In the genomic region with DNA sequence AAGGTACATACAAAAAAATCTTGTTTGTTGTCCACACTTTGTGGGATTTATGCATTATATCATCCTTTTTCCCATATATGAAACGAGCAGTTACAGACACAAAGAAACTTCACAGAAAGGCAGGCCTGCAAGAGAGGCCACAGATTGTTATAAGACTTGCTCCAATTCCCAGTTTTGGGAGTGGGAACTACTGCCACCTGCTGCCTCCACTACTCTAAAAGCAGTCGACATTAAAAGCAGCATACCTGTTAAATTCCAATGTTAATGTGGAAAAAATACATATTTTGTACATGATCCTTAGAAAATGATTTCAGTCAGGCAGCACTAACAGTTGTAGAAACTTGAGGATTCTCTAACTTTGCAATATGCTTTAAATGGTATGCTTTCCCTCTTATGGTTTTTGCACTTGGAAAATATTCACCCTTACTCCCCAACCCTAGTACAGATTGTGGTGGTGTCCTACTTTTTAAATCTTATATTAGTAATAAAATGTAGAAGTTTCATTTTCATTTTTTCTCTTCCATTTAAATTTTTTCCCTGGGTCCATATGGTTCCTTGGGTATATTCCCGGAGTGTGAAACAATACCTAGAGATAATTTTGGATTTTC, we compare ENCODE assay signal across 8 cellular contexts. TPM values are rescaled to one million over a fixed set of nuclear protein-coding genes. Genes with fewer than 3 reads are reported as not detected.
A peak's percentile ranks its signal among the peaks of the same experiment; 100 is the strongest.
DNase-seq lines count a peak whose midpoint lies in the region; ATAC-seq and TF ChIP-seq lines count a peak whose summit lies in the region.

No MANE protein-coding gene starts in this region.

- intact Hi-C loops in body of pancreas (cut with DNase I) = no loop called here

- no peaks in the 10 kb centered on the region for H3K9me3 ChIP-seq in body of pancreas
- H3K9me3 ChIP-seq in liver (ENCODE audit: control insufficient read depth in 4 of 4, low read length in 3 of 4) = no peaks in the 10 kb centered on the region
- no peaks in the 10 kb centered on the region for H3K9me3 ChIP-seq in effector memory CD4-positive, alpha-beta T cell (ENCODE audit: control insufficient read depth, low read length)

- H3K4me1 ChIP-seq in body of pancreas (peaks cover 39% of the 10 kb centered on the region), liver (ENCODE audit: control insufficient read depth in 4 of 4, insufficient read depth in 4 of 4, low read length in 3 of 4) (peaks cover 6 to 22% (median 21%) of the 10 kb centered on the region in 4 donors)
- no peaks in the 10 kb centered on the region for H3K4me1 ChIP-seq in effector memory CD4-positive, alpha-beta T cell (ENCODE audit: control insufficient read depth, insufficient read depth, low read length, poor library complexity, severe bottlenecking)

- H3K36me3 ChIP-seq in BJ (ENCODE audit: control insufficient read depth, insufficient read depth, low read length) (0 out of 2 replicates have a peak, but pooled peaks cover 1% of the 10 kb centered on the region), body of pancreas (replicated peaks in 1 of 2; ENCODE audit: insufficient read depth in 1 of 2, low read depth in 2 of 2) (no peaks in the 10 kb centered on the region), liver (ENCODE audit: control insufficient read depth in 4 of 4, insufficient read depth in 3 of 4, low read depth in 1 of 4, low read length in 3 of 4) (no peaks in the 10 kb centered on the region)
- H3K36me3 ChIP-seq in effector memory CD4-positive, alpha-beta T cell (ENCODE audit: control insufficient read depth, insufficient read depth, low read length) = no peaks in the 10 kb centered on the region

- TF ChIP-seq CTCF in BJ (IDR thresholded peaks at IDR 0.05; ENCODE audit: insufficient read depth, low read depth, low read length) (peak; percentile 53), body of pancreas (IDR thresholded peaks at IDR 0.05) (peak; percentile 54 to 87 (median 73)), liver (IDR thresholded peaks at IDR 0.05; ENCODE audit: low read depth, low read length, missing input control) (peak; percentile 70), GM10248 (IDR thresholded peaks at IDR 0.05; ENCODE audit: control extremely low read depth, extremely low read depth, low read depth, missing control alignments) (no peak)

- CTCF ChIA-PET in BJ (lab: Yijun Ruan, JAX) (interaction anchor here (1.7 kb wide), 1 partner anchor 75 kb away, joined by 9 read pairs; a partner anchor contains a TSS), GM10248 (lab: Yijun Ruan, JAX) (no interaction called here)

- POLR2A ChIA-PET in BJ (lab: Charles Lee) (no interaction called here), GM10248 (lab: Yijun Ruan, JAX) (no interaction called here)

- TF ChIP-seq POLR2A in body of pancreas (IDR thresholded peaks at IDR 0.05) = no peak

- ATAC-seq in body of pancreas = peak; percentile 43
- ATAC-seq in HG03432 (IDR thresholded peaks at IDR 0.05; ENCODE audit: unreplicated experiment) = no peak

- WGBS in body of pancreas, 2 donors = 24 to 26% methylated on average over 3 of the region's 3 CpGs
- WGBS in liver = 37% methylated on average over 3 of the region's 3 CpGs

- H3K9ac ChIP-seq in liver (ENCODE audit: low read depth in 1 of 2, low read length in 2 of 2) = no peak overlapping the region

- H3K27me3 ChIP-seq in BJ (ENCODE audit: control insufficient read depth, insufficient read depth, low read length) (no peaks in the 10 kb centered on the region), body of pancreas (no peaks in the 10 kb centered on the region), liver (ENCODE audit: control insufficient read depth in 4 of 4, insufficient read depth in 4 of 4, low read length in 3 of 4) (no peaks in the 10 kb centered on the region)
- no peaks in the 10 kb centered on the region for H3K27me3 ChIP-seq in effector memory CD4-positive, alpha-beta T cell (replicated peaks; ENCODE audit: control insufficient read depth, insufficient read depth, low read length, poor library complexity, severe bottlenecking)

- H3K4me3 ChIP-seq in BJ (ENCODE audit: low read depth, low read length) (no peak overlapping the region), body of pancreas (no peak overlapping the region), liver (ENCODE audit: low read depth in 1 of 3, low read length in 3 of 3) (no peak overlapping the region)
- H3K4me3 ChIP-seq in effector memory CD4-positive, alpha-beta T cell (ENCODE audit: insufficient read depth, low read depth, low read length, poor library complexity, severe bottlenecking) = no peak overlapping the region

- H3K27ac ChIP-seq in body of pancreas (peak overlapping the region in 1 of 4 donors; percentile 20), liver (ENCODE audit: low read depth in 1 of 2, low read length in 2 of 2) (no peak overlapping the region)
- H3K27ac ChIP-seq in effector memory CD4-positive, alpha-beta T cell (ENCODE audit: insufficient read depth, low read length, poor library complexity, severe bottlenecking) = no peak overlapping the region

- TF ChIP-seq RAD21 in liver (IDR thresholded peaks at IDR 0.05) = peak; percentile 95

- DNase-seq in BJ (ENCODE audit: low read depth) (no peak), NCI-H1694 (lab: John Stamatoyannopoulos, UW) (peak; percentile 45), body of pancreas (peak; percentile 71 to 81 (median 78)), GM10248 (ENCODE audit: extremely low spot score) (no peak)
- DNase-seq in effector memory CD4-positive, alpha-beta T cell = no peak
- no peak for DNase-seq in activated naive CD4-positive, alpha-beta T cell treated with Interleukin-2 at 50 U/mL for 16 hours

TF ChIP-seq in liver, 16 proteins besides CTCF, POLR2A, EP300 and RAD21:
- peak; percentile 37 for TF ChIP-seq YY1 (IDR thresholded peaks at IDR 0.05)
- TF ChIP-seq, protein P1, sequence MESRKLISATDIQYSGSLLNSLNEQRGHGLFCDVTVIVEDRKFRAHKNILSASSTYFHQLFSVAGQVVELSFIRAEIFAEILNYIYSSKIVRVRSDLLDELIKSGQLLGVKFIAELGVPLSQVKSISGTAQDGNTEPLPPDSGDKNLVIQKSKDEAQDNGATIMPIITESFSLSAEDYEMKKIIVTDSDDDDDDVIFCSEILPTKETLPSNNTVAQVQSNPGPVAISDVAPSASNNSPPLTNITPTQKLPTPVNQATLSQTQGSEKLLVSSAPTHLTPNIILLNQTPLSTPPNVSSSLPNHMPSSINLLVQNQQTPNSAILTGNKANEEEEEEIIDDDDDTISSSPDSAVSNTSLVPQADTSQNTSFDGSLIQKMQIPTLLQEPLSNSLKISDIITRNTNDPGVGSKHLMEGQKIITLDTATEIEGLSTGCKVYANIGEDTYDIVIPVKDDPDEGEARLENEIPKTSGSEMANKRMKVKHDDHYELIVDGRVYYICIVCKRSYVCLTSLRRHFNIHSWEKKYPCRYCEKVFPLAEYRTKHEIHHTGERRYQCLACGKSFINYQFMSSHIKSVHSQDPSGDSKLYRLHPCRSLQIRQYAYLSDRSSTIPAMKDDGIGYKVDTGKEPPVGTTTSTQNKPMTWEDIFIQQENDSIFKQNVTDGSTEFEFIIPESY (IDR thresholded peaks at IDR 0.05) = no peak

RNA-seq across cellular contexts. Expression of a gene that starts 37.9 kb away (rescaled TPM):
- polyA plus RNA-seq in BJ (2011; rRNA removed) = 59.2 and 89.4 TPM in 2 replicates
- polyA minus RNA-seq in BJ (2011; rRNA and poly(A)+ RNA removed) = 36.9 and 39.2 TPM in 2 replicates
- 1 to 10 TPM; 1.6 to 2.9 TPM for total RNA-seq in body of pancreas
- 1 to 10 TPM; 1.7 to 2.9 TPM for total RNA-seq in liver
- 1 to 10 TPM in 1 of 2 donors, under 1 TPM in 1; 0.54 to 3.3 TPM for polyA plus RNA-seq in liver

Comparison
In these comparisons a context has a peak if more than half of its experiments do, and no peak if none do; other contexts are left out.
1. DNase-seq: peak in NCI-H1694 (single experiment) and body of pancreas (4 of 4); none in BJ (single experiment), effector memory CD4-positive, alpha-beta T cell (0 of 3), activated naive CD4-positive, alpha-beta T cell treated with Interleukin-2 at 50 U/mL for 16 hours (single experiment) and GM10248 (single experiment).